ENCODE assay signal across 8 cellular contexts in genomic region chr21:27802816-27803475, GRCh38.
A peak's percentile ranks its signal among the peaks of the same experiment; 100 is the strongest.
DNase-seq lines count a peak whose midpoint lies in the region; ATAC-seq and TF ChIP-seq lines count a peak whose summit lies in the region.

No MANE protein-coding gene starts in this region.

- H3K4me1 Mint-ChIP-seq in activated T-cell treated with anti-CD3 and anti-CD28 coated beads, Interleukin-2, amount 50 U/mL, for 72 hours (ENCODE audit: low read depth): no peaks in the 10 kb centered on the region
- no peaks in the 10 kb centered on the region for H3K4me1 Mint-ChIP-seq in activated T-cell treated with anti-CD3 and anti-CD28 coated beads, Interleukin-2, amount 50 U/mL, for 24 hours (ENCODE audit: low read depth)

- no peak overlapping the region for H3K9ac ChIP-seq in smooth muscle cell (ENCODE audit: low read depth)

- H3K79me2 ChIP-seq in smooth muscle cell (ENCODE audit: low read depth): no peaks in the 10 kb centered on the region

- DNase-seq in activated T-cell treated with anti-CD3 and anti-CD28 coated beads, Interleukin-2, amount 50 U/mL, for 72 hours: peak; percentile 2 to 18
- no peak for DNase-seq in activated T-cell treated with anti-CD3 and anti-CD28 coated beads, Interleukin-2, amount 50 U/mL, for 24 hours
- DNase-seq in HPDE6-E6E7 (ENCODE audit: extremely low spot score) (peak; percentile 22), SW480 (ENCODE audit: low spot score) (peak; percentile 22), foreskin melanocyte (peak; percentile 57), smooth muscle cell (lab: John Stamatoyannopoulos, UW; ENCODE audit: unreplicated experiment) (no peak), NCI-H187 (lab: John Stamatoyannopoulos, UW) (no peak)

- H3K27me3 ChIP-seq in smooth muscle cell (ENCODE audit: low read depth): no peaks in the 10 kb centered on the region

- peak; percentile 46 for TF ChIP-seq CTCF in smooth muscle cell (IDR thresholded peaks at IDR 0.05; ENCODE audit: borderline replicate concordance, insufficient read depth, poor library complexity, severe bottlenecking)

- no peak overlapping the region for H3K4me2 ChIP-seq in smooth muscle cell

- 60% methylated on average over 7 of the region's 7 CpGs for WGBS in smooth muscle cell (ENCODE audit: low lambda C conversion rate)

- H3K4me1 ChIP-seq in smooth muscle cell (ENCODE audit: low read depth): no peaks in the 10 kb centered on the region

- H3K27ac ChIP-seq in smooth muscle cell (ENCODE audit: low read depth): no peak overlapping the region

- no peaks in the 10 kb centered on the region for H3K36me3 ChIP-seq in smooth muscle cell (ENCODE audit: low read depth)

- no peak overlapping the region for H3K27ac Mint-ChIP-seq in activated T-cell treated with anti-CD3 and anti-CD28 coated beads, Interleukin-2, amount 50 U/mL, for 72 hours
- no peak overlapping the region for H3K27ac Mint-ChIP-seq in activated T-cell treated with anti-CD3 and anti-CD28 coated beads, Interleukin-2, amount 50 U/mL, for 24 hours

- no peak for ATAC-seq in activated T-cell treated with anti-CD3 and anti-CD28 coated beads, Interleukin-2, amount 50 U/mL, for 72 hours (replicated peaks in 1 of 2)
- no peak for ATAC-seq in HG03196 (IDR thresholded peaks at IDR 0.05; ENCODE audit: unreplicated experiment)

- H4K20me1 ChIP-seq in smooth muscle cell (ENCODE audit: low read depth): no peaks in the 10 kb centered on the region

- no peak overlapping the region for H3K4me3 ChIP-seq in smooth muscle cell

- no peaks in the 10 kb centered on the region for H3K36me3 Mint-ChIP-seq in activated T-cell treated with anti-CD3 and anti-CD28 coated beads, Interleukin-2, amount 50 U/mL, for 72 hours (ENCODE audit: insufficient read depth in 2 of 2)
- no peaks in the 10 kb centered on the region for H3K36me3 Mint-ChIP-seq in activated T-cell treated with anti-CD3 and anti-CD28 coated beads, Interleukin-2, amount 50 U/mL, for 24 hours (ENCODE audit: low read depth)

- no peaks in the 10 kb centered on the region for H3F3A ChIP-seq in smooth muscle cell (ENCODE audit: low read depth)

- no peaks in the 10 kb centered on the region for H3K9me3 Mint-ChIP-seq in activated T-cell treated with anti-CD3 and anti-CD28 coated beads, Interleukin-2, amount 50 U/mL, for 72 hours
- H3K9me3 Mint-ChIP-seq in activated T-cell treated with anti-CD3 and anti-CD28 coated beads, Interleukin-2, amount 50 U/mL, for 24 hours: no peaks in the 10 kb centered on the region

- no peak overlapping the region for H2AFZ ChIP-seq in smooth muscle cell (ENCODE audit: low read depth)

- H3K9me3 ChIP-seq in smooth muscle cell (replicated peaks; ENCODE audit: low read depth): no peaks in the 10 kb centered on the region

- H3K4me3 Mint-ChIP-seq in activated T-cell treated with anti-CD3 and anti-CD28 coated beads, Interleukin-2, amount 50 U/mL, for 72 hours: no peak overlapping the region
- no peak overlapping the region for H3K4me3 Mint-ChIP-seq in activated T-cell treated with anti-CD3 and anti-CD28 coated beads, Interleukin-2, amount 50 U/mL, for 24 hours

- no peaks in the 10 kb centered on the region for H3K27me3 Mint-ChIP-seq in activated T-cell treated with anti-CD3 and anti-CD28 coated beads, Interleukin-2, amount 50 U/mL, for 72 hours (ENCODE audit: low read depth)
- no peaks in the 10 kb centered on the region for H3K27me3 Mint-ChIP-seq in activated T-cell treated with anti-CD3 and anti-CD28 coated beads, Interleukin-2, amount 50 U/mL, for 24 hours

Comparison
In these comparisons a context has a peak if more than half of its experiments do, and no peak if none do; other contexts are left out.
1. DNase-seq: peak in activated T-cell treated with anti-CD3 and anti-CD28 coated beads, Interleukin-2, amount 50 U/mL, for 72 hours (2 of 2), HPDE6-E6E7 (single experiment), SW480 (single experiment) and foreskin melanocyte (single experiment); none in activated T-cell treated with anti-CD3 and anti-CD28 coated beads, Interleukin-2, amount 50 U/mL, for 24 hours (single experiment), smooth muscle cell (single experiment) and NCI-H187 (0 of 2).